16 cellular contexts compared by ENCODE assay signal in genomic region chr19:16577531-16578052, GRCh38.
"Had no signal": no experiment of that assay in that cellular context is flagged by ENCODE, and none has a peak within 500 bp of the region (broad histone marks: within the 10 kb centered on the region; RNA-seq: fewer than 3 reads in every experiment).

No MANE protein-coding gene starts in this region.

- ATAC-seq: foreskin keratinocyte had no signal

- H3K9me3 ChIP-seq: esophagus muscularis mucosa, ovary, prostate gland, testis, transverse colon had no signal

- H3K4me1 ChIP-seq: foreskin keratinocyte had no signal

- H3K27ac ChIP-seq: esophagus muscularis mucosa, foreskin keratinocyte, ovary, prostate gland, testis, transverse colon had no signal

- H3K27me3 ChIP-seq: esophagus muscularis mucosa, foreskin keratinocyte, ovary, testis, transverse colon had no signal

- H3K4me3 ChIP-seq: esophagus muscularis mucosa, ovary, prostate gland, testis, transverse colon had no signal

- DNase-seq: activated CD4-positive, alpha-beta T cell treated with anti-CD3 and anti-CD28 coated beads for 4 hours; activated CD4-positive, alpha-beta T cell treated with anti-CD3 and anti-CD28 coated beads, Interleukin-2, amount 50 U/mL, for 4 hours; activated effector memory CD4-positive, alpha-beta T cell treated with anti-CD3 and anti-CD28 coated beads, Interleukin-2, amount 50 U/mL, for 16 hours; activated naive CD4-positive, alpha-beta T cell treated with anti-CD3 and anti-CD28 coated beads, Interleukin-2, amount 10 ng/mL, durations not matched to agents 7 days and 5 days; amygdala; dermis blood vessel endothelial cell; effector CD4-positive, alpha-beta T cell; foreskin keratinocyte; naive B cell; nephron progenitor cell; ovary; stimulated activated naive CD4-positive, alpha-beta T cell treated with Interleukin-2 at 50 U/mL for 16 hours; testis; transverse colon had no signal

- H3K36me3 ChIP-seq: ovary had no signal
